In genomic region chr7:66687672-66688071, GRCh38 we compare ENCODE assay signal across 1 cellular context.
TF ChIP-seq lines count a peak whose summit lies in the region.

No MANE protein-coding gene starts in this region.

TF ChIP-seq in K562, 482 proteins besides CTCF, POLR2A, EP300 and RAD21:
- TF ChIP-seq ZNF24 (IDR thresholded peaks at IDR 0.05) = peak; percentile 67
